In genomic region chr2:233124449-233125080, GRCh38 we compare ENCODE assay signal across 9 cellular contexts.
DNase-seq lines count a peak whose midpoint lies in the region; ATAC-seq and TF ChIP-seq lines count a peak whose summit lies in the region.
"Had no signal": no experiment of that assay in that cellular context is flagged by ENCODE, and none has a peak within 500 bp of the region (broad histone marks: within the 10 kb centered on the region; RNA-seq: fewer than 3 reads in every experiment).

No MANE protein-coding gene starts in this region.

- intact Hi-C loops in dorsolateral prefrontal cortex (cut with DNase I): no loop called here

- ATAC-seq in GM19395 (IDR thresholded peaks at IDR 0.05; ENCODE audit: unreplicated experiment) (peak; percentile 89), HG03064 (IDR thresholded peaks at IDR 0.05; ENCODE audit: low read depth, unreplicated experiment) (peak; percentile 93)

- peak; percentile 81 for DNase-seq in ELF-1 (ENCODE audit: low read depth, low spot score)
- DNase-seq in dorsolateral prefrontal cortex: peak in 2 of 10 donors; percentile 29 to 33
- no peak for DNase-seq in brain microvascular endothelial cell
- no peak for DNase-seq in GOT3 (lab: John Stamatoyannopoulos, UW)
- no peak for DNase-seq in activated naive CD4-positive, alpha-beta T cell treated with Interleukin-2 at 50 U/mL for 16 hours
- no peak for DNase-seq in mesenteric fat pad (ENCODE audit: low spot score)
- DNase-seq: immature natural killer cell had no signal

- H3K36me3 ChIP-seq in brain microvascular endothelial cell (replicated peaks): no peaks in the 10 kb centered on the region

- in situ Hi-C loops in brain microvascular endothelial cell (cut with HindIII; ENCODE audit: low pct_ligation_motif_present, low sequenced_read_pairs): no loop called here

- peak overlapping the region in 31 of 59 donors; percentile 5 to 74 (median 45) for H3K27ac ChIP-seq in dorsolateral prefrontal cortex
- H3K27ac ChIP-seq in brain microvascular endothelial cell: no peak overlapping the region

- H3K4me3 ChIP-seq in dorsolateral prefrontal cortex (no peak overlapping the region), brain microvascular endothelial cell (ENCODE audit: low read depth, low read length) (no peak overlapping the region)

- no peaks in the 10 kb centered on the region for H3K27me3 ChIP-seq in dorsolateral prefrontal cortex
- H3K27me3 ChIP-seq in brain microvascular endothelial cell (replicated peaks): no peaks in the 10 kb centered on the region

- TF ChIP-seq CTCF in dorsolateral prefrontal cortex (IDR thresholded peaks at IDR 0.05 in 54 of 56, conservative IDR thresholded peaks at IDR 0.05 in 2 of 56; ENCODE audit: low read depth in 1 of 56, partially characterized antibody in 56 of 56) (no peak), brain microvascular endothelial cell (IDR thresholded peaks at IDR 0.05; ENCODE audit: low read depth, low read length, missing control alignments) (no peak)
